4 cellular contexts compared by ENCODE assay signal in genomic region chr15:32434102-32434963, GRCh38. TPM values are rescaled to one million over a fixed set of nuclear protein-coding genes. Genes with fewer than 3 reads are reported as not detected.
"Had no signal": no experiment of that assay in that cellular context is flagged by ENCODE, and none has a peak within 500 bp of the region (broad histone marks: within the 10 kb centered on the region; RNA-seq: fewer than 3 reads in every experiment).

No MANE protein-coding gene starts in this region.

RNA-seq across cellular contexts. Expression of gene GOLGA8O, which starts 21.1 kb away (rescaled TPM):
- total RNA-seq: lower leg skin, occipital lobe, vagina had no signal
- polyA plus RNA-seq: cardiac muscle cell had no signal
